Comparison of ENCODE assay signal across 1 cellular context in the genomic region with DNA sequence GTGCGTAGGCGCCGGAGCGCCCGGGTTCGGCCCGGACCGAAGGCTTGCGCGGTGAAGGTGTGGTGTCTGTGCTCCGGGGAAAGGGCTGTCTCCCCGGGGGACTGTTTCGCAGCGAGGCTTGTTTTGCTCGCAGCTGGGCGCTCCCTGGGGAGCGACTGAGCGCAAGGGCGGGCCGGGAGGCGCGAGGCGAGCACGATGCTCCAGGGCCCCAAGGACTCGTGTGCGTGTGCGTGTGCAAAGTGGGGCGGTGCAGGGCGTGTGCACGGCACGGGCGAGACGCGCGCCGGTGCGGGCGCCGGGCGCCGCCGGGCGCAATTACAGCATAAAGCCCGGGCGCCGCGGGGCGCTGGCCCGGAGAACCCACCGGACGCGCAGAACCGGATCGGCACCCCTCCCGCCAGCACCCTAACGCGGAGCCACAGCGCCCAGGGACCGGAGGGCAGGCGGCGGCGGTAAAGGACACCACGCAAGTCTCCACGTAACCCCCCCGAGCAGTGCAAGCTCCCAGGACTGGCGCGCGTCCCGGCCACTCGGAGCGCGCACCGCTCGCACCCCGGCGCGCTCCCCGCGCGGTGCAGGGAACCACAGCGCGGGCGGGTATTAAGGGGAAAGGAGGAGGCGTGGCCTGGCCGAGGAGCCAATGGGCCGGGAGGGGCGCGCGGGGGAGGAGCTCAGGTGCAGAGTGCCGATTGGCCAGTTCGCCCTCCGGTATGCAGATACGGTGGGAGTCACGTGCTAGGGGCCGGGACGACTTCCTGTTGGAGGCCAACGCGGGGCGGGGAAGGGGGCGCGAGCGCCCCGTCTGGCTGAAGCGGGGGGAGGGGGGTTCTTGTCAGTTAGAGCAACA.
TF ChIP-seq lines count a peak whose summit lies in the region.

A gene with protein sequence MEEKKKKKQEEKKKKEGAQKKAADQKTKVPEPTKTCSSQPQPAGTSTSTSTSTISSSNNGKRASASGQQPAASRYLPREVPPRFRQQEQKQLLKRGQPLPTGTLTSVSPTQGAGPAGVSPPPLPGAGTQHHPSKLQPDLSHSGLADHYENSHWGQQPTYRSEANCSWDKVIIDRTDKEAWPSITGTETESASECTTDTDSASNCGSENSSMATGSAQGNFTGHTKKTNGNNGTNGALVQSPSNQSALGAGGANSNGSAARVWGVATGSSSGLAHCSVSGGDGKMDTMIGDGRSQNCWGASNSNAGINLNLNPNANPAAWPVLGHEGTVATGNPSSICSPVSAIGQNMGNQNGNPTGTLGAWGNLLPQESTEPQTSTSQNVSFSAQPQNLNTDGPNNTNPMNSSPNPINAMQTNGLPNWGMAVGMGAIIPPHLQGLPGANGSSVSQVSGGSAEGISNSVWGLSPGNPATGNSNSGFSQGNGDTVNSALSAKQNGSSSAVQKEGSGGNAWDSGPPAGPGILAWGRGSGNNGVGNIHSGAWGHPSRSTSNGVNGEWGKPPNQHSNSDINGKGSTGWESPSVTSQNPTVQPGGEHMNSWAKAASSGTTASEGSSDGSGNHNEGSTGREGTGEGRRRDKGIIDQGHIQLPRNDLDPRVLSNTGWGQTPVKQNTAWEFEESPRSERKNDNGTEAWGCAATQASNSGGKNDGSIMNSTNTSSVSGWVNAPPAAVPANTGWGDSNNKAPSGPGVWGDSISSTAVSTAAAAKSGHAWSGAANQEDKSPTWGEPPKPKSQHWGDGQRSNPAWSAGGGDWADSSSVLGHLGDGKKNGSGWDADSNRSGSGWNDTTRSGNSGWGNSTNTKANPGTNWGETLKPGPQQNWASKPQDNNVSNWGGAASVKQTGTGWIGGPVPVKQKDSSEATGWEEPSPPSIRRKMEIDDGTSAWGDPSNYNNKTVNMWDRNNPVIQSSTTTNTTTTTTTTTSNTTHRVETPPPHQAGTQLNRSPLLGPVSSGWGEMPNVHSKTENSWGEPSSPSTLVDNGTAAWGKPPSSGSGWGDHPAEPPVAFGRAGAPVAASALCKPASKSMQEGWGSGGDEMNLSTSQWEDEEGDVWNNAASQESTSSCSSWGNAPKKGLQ (N-terminal part only) (plus strand): TSS at position 835 of the 847 bp plus-strand sequence. CDS start 45,504 bp downstream, outside the sequence.

TF ChIP-seq in HepG2, 621 proteins besides CTCF, POLR2A, EP300 and RAD21 (continued from another document and continues in another):
- 0 out of 2 replicates have a peak, but pooled peaks have one; percentile 38 for TF ChIP-seq ZNF737 (CRISPR knock-in tag; IDR thresholded peaks at IDR 0.05; ENCODE audit: borderline replicate concordance)
- peak; percentile 71; the same call in 1 of the 2 replicates for TF ChIP-seq ZNF616 (CRISPR knock-in tag; IDR thresholded peaks at IDR 0.05; ENCODE audit: low read depth)
- peak; percentile 85 for TF ChIP-seq ASH2L (IDR thresholded peaks at IDR 0.05; ENCODE audit: insufficient read length, low read depth, low read length)
- TF ChIP-seq, protein P1, sequence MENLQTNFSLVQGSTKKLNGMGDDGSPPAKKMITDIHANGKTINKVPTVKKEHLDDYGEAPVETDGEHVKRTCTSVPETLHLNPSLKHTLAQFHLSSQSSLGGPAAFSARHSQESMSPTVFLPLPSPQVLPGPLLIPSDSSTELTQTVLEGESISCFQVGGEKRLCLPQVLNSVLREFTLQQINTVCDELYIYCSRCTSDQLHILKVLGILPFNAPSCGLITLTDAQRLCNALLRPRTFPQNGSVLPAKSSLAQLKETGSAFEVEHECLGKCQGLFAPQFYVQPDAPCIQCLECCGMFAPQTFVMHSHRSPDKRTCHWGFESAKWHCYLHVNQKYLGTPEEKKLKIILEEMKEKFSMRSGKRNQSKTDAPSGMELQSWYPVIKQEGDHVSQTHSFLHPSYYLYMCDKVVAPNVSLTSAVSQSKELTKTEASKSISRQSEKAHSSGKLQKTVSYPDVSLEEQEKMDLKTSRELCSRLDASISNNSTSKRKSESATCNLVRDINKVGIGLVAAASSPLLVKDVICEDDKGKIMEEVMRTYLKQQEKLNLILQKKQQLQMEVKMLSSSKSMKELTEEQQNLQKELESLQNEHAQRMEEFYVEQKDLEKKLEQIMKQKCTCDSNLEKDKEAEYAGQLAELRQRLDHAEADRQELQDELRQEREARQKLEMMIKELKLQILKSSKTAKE (CRISPR knock-in tag; IDR thresholded peaks at IDR 0.05; ENCODE audit: borderline replicate concordance) = peak; percentile 69
- TF ChIP-seq NFKB2 (CRISPR knock-in tag; IDR thresholded peaks at IDR 0.05; ENCODE audit: borderline replicate concordance) = peak; percentile 88
- no peak for TF ChIP-seq MED8 (CRISPR knock-in tag; IDR thresholded peaks at IDR 0.05; ENCODE audit: insufficient replicate concordance)
- TF ChIP-seq SP4 (CRISPR knock-in tag; IDR thresholded peaks at IDR 0.05) = peak; percentile 91
- TF ChIP-seq HOXA9 (CRISPR knock-in tag; IDR thresholded peaks at IDR 0.05; ENCODE audit: borderline replicate concordance) = peak; percentile 32; the same call in 1 of the 2 replicates
- TF ChIP-seq MTA1 (CRISPR knock-in tag; IDR thresholded peaks at IDR 0.05; ENCODE audit: borderline replicate concordance) = peak; percentile 94; the same call in 1 of the 2 replicates
- TF ChIP-seq MATR3 (CRISPR knock-in tag; IDR thresholded peaks at IDR 0.05) = no peak
- TF ChIP-seq ZNF468 (CRISPR knock-in tag; IDR thresholded peaks at IDR 0.05) = no peak
- TF ChIP-seq ATF7 (IDR thresholded peaks at IDR 0.05) = no peak
- TF ChIP-seq ATF7 (CRISPR knock-in tag; IDR thresholded peaks at IDR 0.05) = peak; percentile 34
- TF ChIP-seq GTF3A (CRISPR knock-in tag; conservative IDR thresholded peaks at IDR 0.05) = no peak
- TF ChIP-seq ZBTB3 (CRISPR knock-in tag; IDR thresholded peaks at IDR 0.05; ENCODE audit: borderline replicate concordance, low read depth) = peak; percentile 85; the same call in 1 of the 2 replicates
- TF ChIP-seq HMG20A (CRISPR knock-in tag; IDR thresholded peaks at IDR 0.05; ENCODE audit: borderline replicate concordance) = no peak
- TF ChIP-seq SALL2 (CRISPR knock-in tag; IDR thresholded peaks at IDR 0.05) = peak; percentile 98
- TF ChIP-seq, protein P2, sequence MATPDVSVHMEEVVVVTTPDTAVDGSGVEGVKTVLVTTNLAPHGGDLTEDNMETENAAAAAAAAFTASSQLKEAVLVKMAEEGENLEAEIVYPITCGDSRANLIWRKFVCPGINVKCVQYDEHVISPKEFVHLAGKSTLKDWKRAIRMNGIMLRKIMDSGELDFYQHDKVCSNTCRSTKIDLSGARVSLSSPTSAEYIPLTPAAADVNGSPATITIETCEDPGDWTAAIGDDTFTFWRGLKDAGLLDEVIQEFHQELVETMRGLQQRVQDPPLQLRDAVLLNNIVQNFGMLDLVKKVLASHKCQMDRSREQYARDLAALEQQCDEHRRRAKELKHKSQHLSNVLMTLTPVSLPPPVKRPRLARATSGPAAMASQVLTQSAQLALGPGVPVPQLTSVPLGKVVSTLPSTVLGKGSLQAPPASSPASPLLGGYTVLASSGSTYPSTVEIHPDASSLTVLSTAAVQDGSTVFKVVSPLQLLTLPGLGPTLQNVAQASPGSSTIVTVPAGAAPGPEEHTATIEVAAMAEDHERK (CRISPR knock-in tag; IDR thresholded peaks at IDR 0.05; ENCODE audit: low read depth) = no peak
- TF ChIP-seq RARG (CRISPR knock-in tag; IDR thresholded peaks at IDR 0.05; ENCODE audit: low read depth) = no peak; the same call in 1 of the 2 replicates
- no peak; the same call in 1 of the 2 replicates for TF ChIP-seq ZNF562 (CRISPR knock-in tag; IDR thresholded peaks at IDR 0.05; ENCODE audit: borderline replicate concordance)
- TF ChIP-seq, protein P3, sequence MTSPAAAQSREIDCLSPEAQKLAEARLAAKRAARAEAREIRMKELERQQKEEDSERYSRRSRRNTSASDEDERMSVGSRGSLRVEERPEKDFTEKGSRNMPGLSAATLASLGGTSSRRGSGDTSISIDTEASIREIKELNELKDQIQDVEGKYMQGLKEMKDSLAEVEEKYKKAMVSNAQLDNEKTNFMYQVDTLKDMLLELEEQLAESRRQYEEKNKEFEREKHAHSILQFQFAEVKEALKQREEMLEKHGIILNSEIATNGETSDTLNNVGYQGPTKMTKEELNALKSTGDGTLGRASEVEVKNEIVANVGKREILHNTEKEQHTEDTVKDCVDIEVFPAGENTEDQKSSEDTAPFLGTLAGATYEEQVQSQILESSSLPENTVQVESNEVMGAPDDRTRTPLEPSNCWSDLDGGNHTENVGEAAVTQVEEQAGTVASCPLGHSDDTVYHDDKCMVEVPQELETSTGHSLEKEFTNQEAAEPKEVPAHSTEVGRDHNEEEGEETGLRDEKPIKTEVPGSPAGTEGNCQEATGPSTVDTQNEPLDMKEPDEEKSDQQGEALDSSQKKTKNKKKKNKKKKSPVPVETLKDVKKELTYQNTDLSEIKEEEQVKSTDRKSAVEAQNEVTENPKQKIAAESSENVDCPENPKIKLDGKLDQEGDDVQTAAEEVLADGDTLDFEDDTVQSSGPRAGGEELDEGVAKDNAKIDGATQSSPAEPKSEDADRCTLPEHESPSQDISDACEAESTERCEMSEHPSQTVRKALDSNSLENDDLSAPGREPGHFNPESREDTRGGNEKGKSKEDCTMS (CRISPR knock-in tag; conservative IDR thresholded peaks at IDR 0.05) = no peak
- TF ChIP-seq, protein P4, sequence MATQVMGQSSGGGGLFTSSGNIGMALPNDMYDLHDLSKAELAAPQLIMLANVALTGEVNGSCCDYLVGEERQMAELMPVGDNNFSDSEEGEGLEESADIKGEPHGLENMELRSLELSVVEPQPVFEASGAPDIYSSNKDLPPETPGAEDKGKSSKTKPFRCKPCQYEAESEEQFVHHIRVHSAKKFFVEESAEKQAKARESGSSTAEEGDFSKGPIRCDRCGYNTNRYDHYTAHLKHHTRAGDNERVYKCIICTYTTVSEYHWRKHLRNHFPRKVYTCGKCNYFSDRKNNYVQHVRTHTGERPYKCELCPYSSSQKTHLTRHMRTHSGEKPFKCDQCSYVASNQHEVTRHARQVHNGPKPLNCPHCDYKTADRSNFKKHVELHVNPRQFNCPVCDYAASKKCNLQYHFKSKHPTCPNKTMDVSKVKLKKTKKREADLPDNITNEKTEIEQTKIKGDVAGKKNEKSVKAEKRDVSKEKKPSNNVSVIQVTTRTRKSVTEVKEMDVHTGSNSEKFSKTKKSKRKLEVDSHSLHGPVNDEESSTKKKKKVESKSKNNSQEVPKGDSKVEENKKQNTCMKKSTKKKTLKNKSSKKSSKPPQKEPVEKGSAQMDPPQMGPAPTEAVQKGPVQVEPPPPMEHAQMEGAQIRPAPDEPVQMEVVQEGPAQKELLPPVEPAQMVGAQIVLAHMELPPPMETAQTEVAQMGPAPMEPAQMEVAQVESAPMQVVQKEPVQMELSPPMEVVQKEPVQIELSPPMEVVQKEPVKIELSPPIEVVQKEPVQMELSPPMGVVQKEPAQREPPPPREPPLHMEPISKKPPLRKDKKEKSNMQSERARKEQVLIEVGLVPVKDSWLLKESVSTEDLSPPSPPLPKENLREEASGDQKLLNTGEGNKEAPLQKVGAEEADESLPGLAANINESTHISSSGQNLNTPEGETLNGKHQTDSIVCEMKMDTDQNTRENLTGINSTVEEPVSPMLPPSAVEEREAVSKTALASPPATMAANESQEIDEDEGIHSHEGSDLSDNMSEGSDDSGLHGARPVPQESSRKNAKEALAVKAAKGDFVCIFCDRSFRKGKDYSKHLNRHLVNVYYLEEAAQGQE (IDR thresholded peaks at IDR 0.05; ENCODE audit: borderline replicate concordance in 1 of 2, low read depth in 1 of 2, low read length in 2 of 2) = peak in 1 of 2 experiments; percentile 13; a peak in 1 of 4 replicates
- TF ChIP-seq BRCA1 (CRISPR knock-in tag; IDR thresholded peaks at IDR 0.05) = peak; percentile 88
- peak; percentile 99 for TF ChIP-seq ZNF670 (CRISPR knock-in tag; IDR thresholded peaks at IDR 0.05; ENCODE audit: borderline replicate concordance)
- TF ChIP-seq NCOA1 (CRISPR knock-in tag; IDR thresholded peaks at IDR 0.05) = no peak
- TF ChIP-seq ZNF703 (CRISPR knock-in tag; IDR thresholded peaks at IDR 0.05; ENCODE audit: borderline replicate concordance) = peak; percentile 91; the same call in 1 of the 2 replicates
- TF ChIP-seq ZSCAN9 (CRISPR knock-in tag; IDR thresholded peaks at IDR 0.05; ENCODE audit: borderline replicate concordance) = 0 out of 2 replicates have a peak, but pooled peaks have one; percentile 57
- peak; percentile 93 for TF ChIP-seq YY1 (IDR thresholded peaks at IDR 0.05; ENCODE audit: insufficient read depth, insufficient replicate concordance, low read depth, low read length)
- TF ChIP-seq SMAD3 (CRISPR knock-in tag; IDR thresholded peaks at IDR 0.05) = peak; percentile 69; the same call in 1 of the 2 replicates
- TF ChIP-seq, protein P5, sequence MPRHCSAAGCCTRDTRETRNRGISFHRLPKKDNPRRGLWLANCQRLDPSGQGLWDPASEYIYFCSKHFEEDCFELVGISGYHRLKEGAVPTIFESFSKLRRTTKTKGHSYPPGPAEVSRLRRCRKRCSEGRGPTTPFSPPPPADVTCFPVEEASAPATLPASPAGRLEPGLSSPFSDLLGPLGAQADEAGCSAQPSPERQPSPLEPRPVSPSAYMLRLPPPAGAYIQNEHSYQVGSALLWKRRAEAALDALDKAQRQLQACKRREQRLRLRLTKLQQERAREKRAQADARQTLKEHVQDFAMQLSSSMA (CRISPR knock-in tag; IDR thresholded peaks at IDR 0.05) = no peak
- TF ChIP-seq, protein P6, sequence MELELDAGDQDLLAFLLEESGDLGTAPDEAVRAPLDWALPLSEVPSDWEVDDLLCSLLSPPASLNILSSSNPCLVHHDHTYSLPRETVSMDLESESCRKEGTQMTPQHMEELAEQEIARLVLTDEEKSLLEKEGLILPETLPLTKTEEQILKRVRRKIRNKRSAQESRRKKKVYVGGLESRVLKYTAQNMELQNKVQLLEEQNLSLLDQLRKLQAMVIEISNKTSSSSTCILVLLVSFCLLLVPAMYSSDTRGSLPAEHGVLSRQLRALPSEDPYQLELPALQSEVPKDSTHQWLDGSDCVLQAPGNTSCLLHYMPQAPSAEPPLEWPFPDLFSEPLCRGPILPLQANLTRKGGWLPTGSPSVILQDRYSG (CRISPR knock-in tag; IDR thresholded peaks at IDR 0.05) = peak; percentile 93
- TF ChIP-seq CAMTA2 (CRISPR knock-in tag; IDR thresholded peaks at IDR 0.05; ENCODE audit: borderline replicate concordance) = peak; percentile 85; the same call in 1 of the 2 replicates
- no peak; the same call in 1 of the 2 replicates for TF ChIP-seq MTF1 (CRISPR knock-in tag; IDR thresholded peaks at IDR 0.05)
- peak; percentile 88 for TF ChIP-seq ZFYVE20 (CRISPR knock-in tag; IDR thresholded peaks at IDR 0.05; ENCODE audit: borderline replicate concordance, low read depth)
- TF ChIP-seq ATRX (CRISPR knock-in tag; IDR thresholded peaks at IDR 0.05; ENCODE audit: borderline replicate concordance) = no peak
- TF ChIP-seq ZNF660 (CRISPR knock-in tag; IDR thresholded peaks at IDR 0.05; ENCODE audit: borderline replicate concordance, low read depth) = no peak; the same call in 1 of the 2 replicates
- TF ChIP-seq, protein P7, sequence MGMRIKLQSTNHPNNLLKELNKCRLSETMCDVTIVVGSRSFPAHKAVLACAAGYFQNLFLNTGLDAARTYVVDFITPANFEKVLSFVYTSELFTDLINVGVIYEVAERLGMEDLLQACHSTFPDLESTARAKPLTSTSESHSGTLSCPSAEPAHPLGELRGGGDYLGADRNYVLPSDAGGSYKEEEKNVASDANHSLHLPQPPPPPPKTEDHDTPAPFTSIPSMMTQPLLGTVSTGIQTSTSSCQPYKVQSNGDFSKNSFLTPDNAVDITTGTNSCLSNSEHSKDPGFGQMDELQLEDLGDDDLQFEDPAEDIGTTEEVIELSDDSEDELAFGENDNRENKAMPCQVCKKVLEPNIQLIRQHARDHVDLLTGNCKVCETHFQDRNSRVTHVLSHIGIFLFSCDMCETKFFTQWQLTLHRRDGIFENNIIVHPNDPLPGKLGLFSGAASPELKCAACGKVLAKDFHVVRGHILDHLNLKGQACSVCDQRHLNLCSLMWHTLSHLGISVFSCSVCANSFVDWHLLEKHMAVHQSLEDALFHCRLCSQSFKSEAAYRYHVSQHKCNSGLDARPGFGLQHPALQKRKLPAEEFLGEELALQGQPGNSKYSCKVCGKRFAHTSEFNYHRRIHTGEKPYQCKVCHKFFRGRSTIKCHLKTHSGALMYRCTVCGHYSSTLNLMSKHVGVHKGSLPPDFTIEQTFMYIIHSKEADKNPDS (CRISPR knock-in tag; IDR thresholded peaks at IDR 0.05) = no peak; the same call in 1 of the 2 replicates
- 0 out of 2 replicates have a peak, but pooled peaks have one; percentile 22 for TF ChIP-seq SMYD3 (CRISPR knock-in tag; IDR thresholded peaks at IDR 0.05)
- peak; percentile 76 for TF ChIP-seq SP2 (CRISPR knock-in tag; IDR thresholded peaks at IDR 0.05)
